ENCODE assay signal across 23 cellular contexts in the genomic region with DNA sequence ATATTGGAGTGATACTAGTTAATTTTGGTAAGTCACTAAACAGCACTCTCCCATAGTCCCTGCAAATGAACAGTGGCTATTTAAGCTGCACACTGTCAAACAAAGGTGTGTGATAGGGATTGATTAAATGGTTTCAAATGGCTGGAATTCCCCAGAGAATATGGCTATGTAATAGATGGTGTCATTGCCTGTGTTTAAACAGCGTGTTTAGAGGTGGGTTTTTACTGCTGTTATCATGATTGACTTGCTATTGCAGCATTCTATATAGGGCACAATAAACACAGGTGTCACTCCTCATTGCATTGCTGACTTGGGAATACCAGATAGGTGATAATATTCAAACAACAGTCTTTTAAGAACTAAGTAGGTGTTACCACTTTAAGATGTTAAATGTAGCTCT.
A peak's percentile ranks its signal among the peaks of the same experiment; 100 is the strongest.
DNase-seq lines count a peak whose midpoint lies in the region; ATAC-seq, FAIRE-seq and TF ChIP-seq lines count a peak whose summit lies in the region.
"Had no signal": no experiment of that assay in that cellular context is flagged by ENCODE, and none has a peak within 500 bp of the region (broad histone marks: within the 10 kb centered on the region; RNA-seq: fewer than 3 reads in every experiment).

No MANE protein-coding gene starts in this region.

- TF ChIP-seq EP300 in K562 (IDR thresholded peaks at IDR 0.05; ENCODE audit: low read length) = no peak
- no peak for TF ChIP-seq EP300 in sigmoid colon (IDR thresholded peaks at IDR 0.05)

- TF ChIP-seq RAD21 in K562 (CRISPR knock-in tag; conservative IDR thresholded peaks at IDR 0.05 in 1 of 2, IDR thresholded peaks at IDR 0.05 in 1 of 2) = no peak

- H3K4me3 Mint-ChIP-seq in progenitor cell of endocrine pancreas (ENCODE audit: low read depth) = no peak overlapping the region
- H3K4me3 Mint-ChIP-seq in naive thymus-derived CD4-positive, alpha-beta T cell = no peak overlapping the region
- H3K4me3 Mint-ChIP-seq: T-cell had no signal

- H3K9me1 ChIP-seq in K562 (ENCODE audit: control insufficient read depth, insufficient read depth, low read length) = no peaks in the 10 kb centered on the region

- DNase-seq in NCI-H146 (lab: John Stamatoyannopoulos, UW) (peak; percentile 2), NCI-H146 treated with DMSO at 0.1 percent for 48 hours (lab: John Stamatoyannopoulos, UW; ENCODE audit: unreplicated experiment) (no peak), NCI-H345 (lab: John Stamatoyannopoulos, UW) (peak; percentile 37), K562 (ENCODE audit: extremely low read depth in 1 of 4, low spot score in 3 of 4) (no peak), progenitor cell of endocrine pancreas (ENCODE audit: low spot score, unreplicated experiment) (no peak), sigmoid colon (no peak), right atrium auricular region (ENCODE audit: low spot score) (no peak)
- no peak for DNase-seq in naive thymus-derived CD4-positive, alpha-beta T cell
- DNase-seq: AML-193, GDM1, GM23248, HCEC 1CT, KG1, NCI-H1105 treated with DMSO at 0.1 percent for 48 hours, NCI-H187 treated with DMSO at 0.1 percent for 48 hours, NCI-H526, PC-9, SIG-M5, T-cell had no signal

- peaks cover 7% of the 10 kb centered on the region for H3K9me3 Mint-ChIP-seq in progenitor cell of endocrine pancreas (ENCODE audit: low read depth)
- H3K9me3 Mint-ChIP-seq in naive thymus-derived CD4-positive, alpha-beta T cell = peaks cover 0 to 2% (median 0%) of the 10 kb centered on the region in 11 donors
- H3K9me3 Mint-ChIP-seq: T-cell had no signal

- H3K36me3 Mint-ChIP-seq in progenitor cell of endocrine pancreas (ENCODE audit: insufficient read depth) = peaks cover 1% of the 10 kb centered on the region
- no peaks in the 10 kb centered on the region for H3K36me3 Mint-ChIP-seq in naive thymus-derived CD4-positive, alpha-beta T cell
- H3K36me3 Mint-ChIP-seq: T-cell had no signal

- H3K4me3 ChIP-seq in K562 (no peak overlapping the region), sigmoid colon (no peak overlapping the region), right atrium auricular region (no peak overlapping the region)
- H3K4me3 ChIP-seq in naive thymus-derived CD4-positive, alpha-beta T cell (ENCODE audit: low read length) = no peak overlapping the region
- H3K4me3 ChIP-seq: GM23248, PC-9 had no signal

- H4K20me1 ChIP-seq in K562 (replicated peaks; ENCODE audit: control insufficient read depth, insufficient read depth, low read length) = no peaks in the 10 kb centered on the region

- H3K4me1 ChIP-seq in K562 (replicated peaks in 1 of 2; ENCODE audit: control insufficient read depth in 2 of 2, insufficient read depth in 2 of 2, low read length in 2 of 2) = no peaks in the 10 kb centered on the region
- H3K4me1 ChIP-seq in sigmoid colon = no peaks in the 10 kb centered on the region
- no peaks in the 10 kb centered on the region for H3K4me1 ChIP-seq in naive thymus-derived CD4-positive, alpha-beta T cell (ENCODE audit: control insufficient read depth in 2 of 2, insufficient read depth in 2 of 2, low read length in 2 of 2)
- no peaks in the 10 kb centered on the region for H3K4me1 ChIP-seq in right atrium auricular region

- H3K36me3 ChIP-seq in K562 (ENCODE audit: control insufficient read depth, insufficient read depth, low read length) (no peaks in the 10 kb centered on the region; the same call in 2 of the 3 replicates), sigmoid colon (no peaks in the 10 kb centered on the region), right atrium auricular region (no peaks in the 10 kb centered on the region)
- H3K36me3 ChIP-seq in naive thymus-derived CD4-positive, alpha-beta T cell (ENCODE audit: control insufficient read depth in 2 of 3, insufficient read depth in 3 of 3, low read length in 3 of 3) = no peaks in the 10 kb centered on the region

- WGBS in K562 (ENCODE audit: insufficient coverage, low coverage, missing lambda C conversion rate) = 37% methylated on average over 1 of the region's 1 CpG
- 19 to 72% methylated on average over 1 of the region's 1 CpG for WGBS in sigmoid colon, 2 donors

- no peak overlapping the region for H3K4me2 ChIP-seq in K562 (ENCODE audit: insufficient read depth, low read length)
- H3K4me2 ChIP-seq: PC-9 had no signal

- CTCF ChIA-PET in K562 (lab: Yijun Ruan, JAX; ENCODE audit: low intra/inter-chr PET ratio) = no interaction called here
- CTCF ChIA-PET in naive thymus-derived CD4-positive, alpha-beta T cell (lab: Charles Lee) = no interaction called here

- no peak for FAIRE-seq in K562 (lab: Jason Lieb, UNC)

- TF ChIP-seq CTCF in K562 (IDR thresholded peaks at IDR 0.05 in 2 of 3, conservative IDR thresholded peaks at IDR 0.05 in 1 of 3; ENCODE audit: insufficient read depth in 2 of 3, low read depth in 1 of 3, low read length in 3 of 3) (no peak), progenitor cell of endocrine pancreas (IDR thresholded peaks at IDR 0.05; ENCODE audit: unreplicated experiment) (no peak), sigmoid colon (IDR thresholded peaks at IDR 0.05) (no peak), right atrium auricular region (IDR thresholded peaks at IDR 0.05) (no peak)

- intact Hi-C loops in K562 (cut with micrococcal nuclease) = no loop called here
- intact Hi-C loops in sigmoid colon (cut with DNase I) = no loop called here
- intact Hi-C loops in naive thymus-derived CD4-positive, alpha-beta T cell (cut with micrococcal nuclease) = no loop called here

- in situ Hi-C loops in K562 (cut with MboI) = no loop called here

- POLR2A ChIA-PET in K562 (lab: Yijun Ruan, JAX) = no interaction called here
- POLR2A ChIA-PET in naive thymus-derived CD4-positive, alpha-beta T cell (lab: Charles Lee) = no interaction called here

- TF ChIP-seq POLR2A in K562 (conservative IDR thresholded peaks at IDR 0.05) (no peak), sigmoid colon (IDR thresholded peaks at IDR 0.05) (no peak)

- ATAC-seq in K562 = peak; percentile 66
- no peak for ATAC-seq in naive thymus-derived CD4-positive, alpha-beta T cell
- ATAC-seq: SK-N-SH treated with all-trans-retinoic acid at 6 μM for 48 hours, T-cell had no signal

- H2AFZ ChIP-seq in K562 (ENCODE audit: low read depth, low read length) = peak overlapping the region; percentile 7; the same call in 1 of the 2 replicates
- H2AFZ ChIP-seq: GM23248, PC-9 had no signal

- H3K9me3 ChIP-seq in K562 (replicated peaks; ENCODE audit: control insufficient read depth, insufficient read depth, low read depth, low read length) (no peaks in the 10 kb centered on the region), sigmoid colon (no peaks in the 10 kb centered on the region), right atrium auricular region (no peaks in the 10 kb centered on the region)
- H3K9me3 ChIP-seq in naive thymus-derived CD4-positive, alpha-beta T cell (ENCODE audit: control insufficient read depth in 2 of 3, low read length in 3 of 3) = no peaks in the 10 kb centered on the region

- H3K27me3 Mint-ChIP-seq in progenitor cell of endocrine pancreas = no peaks in the 10 kb centered on the region
- H3K27me3 Mint-ChIP-seq in naive thymus-derived CD4-positive, alpha-beta T cell = peaks cover 4 to 36% (median 6%) of the 10 kb centered on the region in 5 donors

- peak overlapping the region; percentile 25 for H3K27ac Mint-ChIP-seq in progenitor cell of endocrine pancreas
- H3K27ac Mint-ChIP-seq in naive thymus-derived CD4-positive, alpha-beta T cell = no peak overlapping the region
- H3K27ac Mint-ChIP-seq: T-cell had no signal

- no peak overlapping the region for H3K27ac ChIP-seq in K562 (ENCODE audit: extremely low read depth, low read depth, low read length)
- H3K27ac ChIP-seq in sigmoid colon = no peak overlapping the region
- H3K27ac ChIP-seq in naive thymus-derived CD4-positive, alpha-beta T cell (ENCODE audit: low read depth, low read length) = no peak overlapping the region
- no peak overlapping the region for H3K27ac ChIP-seq in right atrium auricular region
- H3K27ac ChIP-seq: 22Rv1, C4-2B, GM23248, PC-9, RWPE1 had no signal

- peaks cover 29% of the 10 kb centered on the region for H3K4me1 Mint-ChIP-seq in progenitor cell of endocrine pancreas (ENCODE audit: low read depth)
- H3K4me1 Mint-ChIP-seq in naive thymus-derived CD4-positive, alpha-beta T cell = peaks cover 0 to 8% (median 0%) of the 10 kb centered on the region in 7 donors
- H3K4me1 Mint-ChIP-seq: T-cell had no signal

- H3K27me3 ChIP-seq in K562 (ENCODE audit: control insufficient read depth in 2 of 2, insufficient read depth in 2 of 2, low read length in 2 of 2) (no peaks in the 10 kb centered on the region), sigmoid colon (no peaks in the 10 kb centered on the region), right atrium auricular region (no peaks in the 10 kb centered on the region)
- no peaks in the 10 kb centered on the region for H3K27me3 ChIP-seq in naive thymus-derived CD4-positive, alpha-beta T cell (ENCODE audit: control insufficient read depth in 2 of 2, insufficient read depth in 2 of 2, low read length in 2 of 2)

- H3K9ac ChIP-seq in K562 (ENCODE audit: insufficient read depth in 1 of 2, low read depth in 2 of 2, low read length in 2 of 2) = no peak overlapping the region
- H3K9ac ChIP-seq: GM23248 had no signal

- no peaks in the 10 kb centered on the region for H3K79me2 ChIP-seq in K562 (ENCODE audit: control insufficient read depth, insufficient read depth, low read length)

- BruUV-seq in K562 (replicated peaks; lab: Mats Ljungman, UMichigan) = no TSS peak

TF ChIP-seq in K562, 482 proteins besides CTCF, POLR2A, EP300 and RAD21:
- TF ChIP-seq TRIM24 (IDR thresholded peaks at IDR 0.05) (peak in 1 of 2 experiments; percentile 42; a peak in 1 of 4 replicates), ZNF780A (CRISPR knock-in tag; IDR thresholded peaks at IDR 0.05) (no peak), ZNF232 (CRISPR knock-in tag; IDR thresholded peaks at IDR 0.05) (0 out of 2 replicates have a peak, but pooled peaks have one; percentile 53), CCNT2 (IDR thresholded peaks at IDR 0.05; ENCODE audit: borderline replicate concordance, extremely low read depth, insufficient read length, low read depth, low read length) (no peak)
- TF ChIP-seq, protein P1, sequence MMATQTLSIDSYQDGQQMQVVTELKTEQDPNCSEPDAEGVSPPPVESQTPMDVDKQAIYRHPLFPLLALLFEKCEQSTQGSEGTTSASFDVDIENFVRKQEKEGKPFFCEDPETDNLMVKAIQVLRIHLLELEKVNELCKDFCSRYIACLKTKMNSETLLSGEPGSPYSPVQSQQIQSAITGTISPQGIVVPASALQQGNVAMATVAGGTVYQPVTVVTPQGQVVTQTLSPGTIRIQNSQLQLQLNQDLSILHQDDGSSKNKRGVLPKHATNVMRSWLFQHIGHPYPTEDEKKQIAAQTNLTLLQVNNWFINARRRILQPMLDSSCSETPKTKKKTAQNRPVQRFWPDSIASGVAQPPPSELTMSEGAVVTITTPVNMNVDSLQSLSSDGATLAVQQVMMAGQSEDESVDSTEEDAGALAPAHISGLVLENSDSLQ (IDR thresholded peaks at IDR 0.05) = peak; percentile 38; the same call in 1 of the 2 replicates

Comparison
In these comparisons a context has a peak if more than half of its experiments do, and no peak if none do; other contexts are left out.
1. DNase-seq: peak in NCI-H146 (single experiment) and NCI-H345 (single experiment); none in NCI-H146 treated with DMSO at 0.1 percent for 48 hours (single experiment), K562 (0 of 4), progenitor cell of endocrine pancreas (single experiment), sigmoid colon (single experiment), naive thymus-derived CD4-positive, alpha-beta T cell (0 of 9) and right atrium auricular region (single experiment).